Comparison of ENCODE assay signal across 10 cellular contexts in genomic region chr14:36518586-36519430, GRCh38. TPM values are rescaled to one million over a fixed set of nuclear protein-coding genes. Genes with fewer than 3 reads are reported as not detected.
DNase-seq lines count a peak whose midpoint lies in the region; ATAC-seq, FAIRE-seq and TF ChIP-seq lines count a peak whose summit lies in the region.
"Had no signal": no experiment of that assay in that cellular context is flagged by ENCODE, and none has a peak within 500 bp of the region (broad histone marks: within the 10 kb centered on the region; RNA-seq: fewer than 3 reads in every experiment).

No MANE protein-coding gene starts in this region.

- H3K9ac ChIP-seq in HUES48 (ENCODE audit: low read depth, low read length), result no peak overlapping the region
- H3K9ac ChIP-seq in neural progenitor cell, result no peak overlapping the region

- peaks cover 12% of the 10 kb centered on the region for H3K4me1 Mint-ChIP-seq in neural progenitor cell

- peaks cover 84% of the 10 kb centered on the region for H3K27me3 Mint-ChIP-seq in neural progenitor cell (ENCODE audit: insufficient read depth, low read depth)

- H3K9me3 Mint-ChIP-seq in neural progenitor cell, result peaks cover 4% of the 10 kb centered on the region

- peak overlapping the region; percentile 60 for H3K4me2 ChIP-seq in neural progenitor cell

- peak; percentile 98 for DNase-seq in DMS79 (lab: John Stamatoyannopoulos, UW)
- DNase-seq in bronchial epithelial cell (ENCODE audit: low read depth), result no peak
- peak; percentile 60 for DNase-seq in neural progenitor cell (ENCODE audit: low spot score)
- DNase-seq in GF-D8 (lab: John Stamatoyannopoulos, UW), result no peak
- no peak for DNase-seq in NCI-H1105 treated with DMSO at 0.1 percent for 48 hours (lab: John Stamatoyannopoulos, UW)
- DNase-seq in CD1c-positive myeloid dendritic cell (ENCODE audit: extremely low spot score), result no peak
- DNase-seq: amniotic stem cell had no signal

- H3K27ac ChIP-seq in HUES48 (ENCODE audit: low read depth, low read length) (no peak overlapping the region), neural progenitor cell (no peak overlapping the region)

- H3K9me3 ChIP-seq in HUES48 (ENCODE audit: control insufficient read depth, insufficient read depth, low read length), result no peaks in the 10 kb centered on the region
- H3K9me3 ChIP-seq in neural progenitor cell (ENCODE audit: low read depth), result no peaks in the 10 kb centered on the region

- H4K20me1 ChIP-seq in neural progenitor cell (ENCODE audit: low read depth), result peaks cover 98% of the 10 kb centered on the region

- peaks cover 99% of the 10 kb centered on the region for H3K27me3 ChIP-seq in HUES48 (ENCODE audit: control insufficient read depth, insufficient read depth, low read length)
- H3K27me3 ChIP-seq in bronchial epithelial cell (ENCODE audit: control insufficient read depth, insufficient read depth, low read length), result peaks cover 48% of the 10 kb centered on the region
- peaks cover 100% of the 10 kb centered on the region for H3K27me3 ChIP-seq in neural progenitor cell

- H3K36me3 Mint-ChIP-seq in neural progenitor cell, result no peaks in the 10 kb centered on the region

- peaks cover 42% of the 10 kb centered on the region for H3F3A ChIP-seq in neural progenitor cell (ENCODE audit: low read depth)

- no peak overlapping the region for H3K4me3 Mint-ChIP-seq in neural progenitor cell

- TF ChIP-seq CTCF in bronchial epithelial cell (IDR thresholded peaks at IDR 0.05; ENCODE audit: insufficient read depth, low read length, severe bottlenecking) (no peak), neural progenitor cell (IDR thresholded peaks at IDR 0.05) (no peak)

- H3K27ac Mint-ChIP-seq in neural progenitor cell, result no peak overlapping the region

- no peak overlapping the region for H2AFZ ChIP-seq in neural progenitor cell (replicated peaks)

- peak overlapping the region; percentile 43; the same call in 1 of the 2 replicates for H3K4me3 ChIP-seq in HUES48 (ENCODE audit: low read depth, low read length)
- peak overlapping the region; percentile 52 for H3K4me3 ChIP-seq in bronchial epithelial cell (ENCODE audit: low read depth, low read length)
- H3K4me3 ChIP-seq in neural progenitor cell, result peak overlapping the region; percentile 15

- H3K79me2 ChIP-seq in neural progenitor cell (ENCODE audit: low read depth), result no peaks in the 10 kb centered on the region

- FAIRE-seq in bronchial epithelial cell (lab: Jason Lieb, UNC), result no peak
- FAIRE-seq: islet of Langerhans had no signal

- H3K36me3 ChIP-seq in HUES48 (ENCODE audit: control insufficient read depth, insufficient read depth, low read length) (no peaks in the 10 kb centered on the region), bronchial epithelial cell (ENCODE audit: control insufficient read depth, insufficient read depth, low read length) (no peaks in the 10 kb centered on the region), neural progenitor cell (no peaks in the 10 kb centered on the region)

- ATAC-seq in HG03457 (IDR thresholded peaks at IDR 0.05; ENCODE audit: unreplicated experiment), result no peak

- H3K4me1 ChIP-seq in HUES48 (ENCODE audit: control insufficient read depth, insufficient read depth, low read length) (peaks cover 20% of the 10 kb centered on the region; the same call in 1 of the 2 replicates), neural progenitor cell (peaks cover 23% of the 10 kb centered on the region)

RNA-seq across cellular contexts. Expression of gene NKX2-1, which starts 1.2 kb away (rescaled TPM):
- 4.1 and 6.6 TPM in 2 replicates for total RNA-seq in bronchial epithelial cell
- not detected in 2 replicates for total RNA-seq in neural progenitor cell (ENCODE audit: low replicate concordance)

Comparison
In these comparisons a context has a peak if more than half of its experiments do, and no peak if none do; other contexts are left out.
1. DNase-seq: peak in DMS79 (single experiment) and neural progenitor cell (single experiment); none in bronchial epithelial cell (single experiment), GF-D8 (single experiment), NCI-H1105 treated with DMSO at 0.1 percent for 48 hours (single experiment) and CD1c-positive myeloid dendritic cell (single experiment).
2. Peak in every context shown above with its lines, with median percentiles within 50 percentile points of each other: H3K4me3 ChIP-seq.